8 cellular contexts compared by ENCODE assay signal in genomic region chr17:43576563-43577229, GRCh38. TPM values are rescaled to one million over a fixed set of nuclear protein-coding genes. Genes with fewer than 3 reads are reported as not detected.
A peak's percentile ranks its signal among the peaks of the same experiment; 100 is the strongest.
DNase-seq lines count a peak whose midpoint lies in the region; ATAC-seq and TF ChIP-seq lines count a peak whose summit lies in the region.

No MANE protein-coding gene starts in this region.

- TF ChIP-seq CTCF in retinal pigment epithelial cell (conservative IDR thresholded peaks at IDR 0.05; ENCODE audit: low read depth, low read length): peak; percentile 86

- ATAC-seq in left cardiac atrium: peak; percentile 81 to 83
- ATAC-seq in GM21717 (IDR thresholded peaks at IDR 0.05; ENCODE audit: unreplicated experiment): no peak

- no peak overlapping the region for H3K4me3 ChIP-seq in retinal pigment epithelial cell (ENCODE audit: low read length)

- intact Hi-C loops in left cardiac atrium (cut with DNase I): loop anchor here in 1 of 2 donors (1.0 to 10.0 kb wide), 2 partner anchors 98 to 188 kb away; no protein-coding TSS in a partner anchor

- DNase-seq in GDM1 (lab: John Stamatoyannopoulos, UW): peak; percentile 8
- peak; percentile 83 for DNase-seq in NAMALWA (ENCODE audit: low spot score)
- DNase-seq in SW480 (ENCODE audit: low spot score): peak; percentile 61
- DNase-seq in activated naive CD8-positive, alpha-beta T cell treated with anti-CD3 and anti-CD28 coated beads, Interleukin-2, amount 50 U/mL, for 16 hours (ENCODE audit: low read depth, low spot score): peak; percentile 28
- DNase-seq in left cardiac atrium: peak; percentile 68
- DNase-seq in retinal pigment epithelial cell (ENCODE audit: low read depth): no peak
- DNase-seq in amniotic stem cell (lab: John Stamatoyannopoulos, UW): no peak

RNA-seq across cellular contexts. Expression of gene ETV4, which starts 30.6 kb away (rescaled TPM):
- total RNA-seq in left cardiac atrium: 1 to 10 TPM in 1 of 2 donors, under 1 TPM in 1; 0.91 to 7.0 TPM

Comparison
In these comparisons a context has a peak if more than half of its experiments do, and no peak if none do; other contexts are left out.
1. DNase-seq: peak in GDM1 (single experiment), NAMALWA (single experiment), SW480 (single experiment), activated naive CD8-positive, alpha-beta T cell treated with anti-CD3 and anti-CD28 coated beads, Interleukin-2, amount 50 U/mL, for 16 hours (single experiment) and left cardiac atrium (single experiment); none in retinal pigment epithelial cell (single experiment) and amniotic stem cell (single experiment).